18 cellular contexts compared by ENCODE assay signal in genomic region chr4:126271266-126271665, GRCh38.
DNase-seq lines count a peak whose midpoint lies in the region; ATAC-seq and TF ChIP-seq lines count a peak whose summit lies in the region.
"Had no signal": no experiment of that assay in that cellular context is flagged by ENCODE, and none has a peak within 500 bp of the region (broad histone marks: within the 10 kb centered on the region; RNA-seq: fewer than 3 reads in every experiment).

No MANE protein-coding gene starts in this region.

- H3K79me2 ChIP-seq in osteoblast (ENCODE audit: insufficient read depth, low read length) (no peaks in the 10 kb centered on the region), Karpas-422 (ENCODE audit: low read length) (no peaks in the 10 kb centered on the region)

- H3K9me2 ChIP-seq in Karpas-422 (replicated peaks; ENCODE audit: insufficient read depth, low read length) = no peaks in the 10 kb centered on the region

- H3K27ac ChIP-seq in osteoblast (ENCODE audit: low read depth, low read length) = no peak overlapping the region
- no peak overlapping the region for H3K27ac ChIP-seq in Karpas-422 (ENCODE audit: low read length)
- H3K27ac ChIP-seq: KMS-11, SJCRH30 had no signal

- H2AFZ ChIP-seq in osteoblast (ENCODE audit: low read length) (no peak overlapping the region), Karpas-422 (ENCODE audit: low read length) (no peak overlapping the region)

- DNase-seq in AG10803 (ENCODE audit: low read depth) (peak; percentile 60), GM03348 (ENCODE audit: low spot score) (peak; percentile 7), fibroblast of villous mesenchyme (ENCODE audit: low read depth) (peak; percentile 5), osteoblast (ENCODE audit: insufficient read length, low spot score, missing footprints) (peak; percentile 11), HuH-7.5 (ENCODE audit: low spot score) (no peak), Karpas-422 (no peak), NAMALWA (ENCODE audit: low spot score) (no peak)
- DNase-seq: DND-41, NCI-H1417, NCI-H1694 treated with DMSO at 0.1 percent for 48 hours, NCI-H2081 treated with DMSO at 0.1 percent for 48 hours, NCI-H2171 treated with DMSO at 0.1 percent for 48 hours, NCI-H526 treated with DMSO at 0.1 percent for 48 hours, OCI-M1, SJCRH30 had no signal

- no peaks in the 10 kb centered on the region for H3K27me3 ChIP-seq in osteoblast (ENCODE audit: insufficient read depth, low read length)
- no peaks in the 10 kb centered on the region for H3K27me3 ChIP-seq in Karpas-422 (ENCODE audit: low read length)
- H3K27me3 ChIP-seq: SJCRH30 had no signal

- H4K20me1 ChIP-seq in osteoblast (ENCODE audit: insufficient read depth, low read length) (no peaks in the 10 kb centered on the region), Karpas-422 (ENCODE audit: insufficient read depth, low read depth, low read length) (no peaks in the 10 kb centered on the region)

- no peaks in the 10 kb centered on the region for H3K36me3 ChIP-seq in osteoblast (ENCODE audit: insufficient read depth, low read length)
- H3K36me3 ChIP-seq in Karpas-422 (ENCODE audit: insufficient read depth, low read length) = no peaks in the 10 kb centered on the region
- H3K36me3 ChIP-seq: SJCRH30 had no signal

- no peak for ATAC-seq in HG03196 (IDR thresholded peaks at IDR 0.05; ENCODE audit: unreplicated experiment)
- ATAC-seq: HCT116 had no signal

- H3K4me1 ChIP-seq in osteoblast (ENCODE audit: insufficient read depth, low read length) = peaks cover 8% of the 10 kb centered on the region
- no peaks in the 10 kb centered on the region for H3K4me1 ChIP-seq in Karpas-422 (ENCODE audit: low read length)
- H3K4me1 ChIP-seq: SJCRH30 had no signal

- H3K9ac ChIP-seq in Karpas-422 (ENCODE audit: low read length) = no peak overlapping the region
- H3K9ac ChIP-seq: KMS-11 had no signal

- H3K4me3 ChIP-seq in AG10803 (ENCODE audit: low read length) (no peak overlapping the region), fibroblast of villous mesenchyme (ENCODE audit: low read depth, low read length) (no peak overlapping the region), osteoblast (ENCODE audit: insufficient read depth, low read length) (no peak overlapping the region), Karpas-422 (ENCODE audit: low read length) (no peak overlapping the region)
- H3K4me3 ChIP-seq: SJCRH30 had no signal

- H3K4me2 ChIP-seq in osteoblast (ENCODE audit: insufficient read depth, low read length) = no peak overlapping the region
- no peak overlapping the region for H3K4me2 ChIP-seq in Karpas-422 (ENCODE audit: low read depth, low read length, poor library complexity, severe bottlenecking)
- H3K4me2 ChIP-seq: KMS-11 had no signal

- H3K9me3 ChIP-seq in osteoblast (ENCODE audit: low read depth, low read length) (no peaks in the 10 kb centered on the region), Karpas-422 (ENCODE audit: low read length) (peaks cover 20% of the 10 kb centered on the region)
- H3K9me3 ChIP-seq: SJCRH30 had no signal

- TF ChIP-seq CTCF in AG10803 (conservative IDR thresholded peaks at IDR 0.05; ENCODE audit: low read length) (no peak), fibroblast of villous mesenchyme (IDR thresholded peaks at IDR 0.05; ENCODE audit: insufficient read depth, low read depth, low read length) (no peak), osteoblast (IDR thresholded peaks at IDR 0.05; ENCODE audit: extremely low read depth, low read depth, low read length) (no peak)

Comparison
In these comparisons a context has a peak if more than half of its experiments do, and no peak if none do; other contexts are left out.
1. DNase-seq: peak in AG10803 (single experiment), GM03348 (single experiment), fibroblast of villous mesenchyme (single experiment) and osteoblast (single experiment); none in HuH-7.5 (single experiment), Karpas-422 (single experiment) and NAMALWA (single experiment).